In genomic region chr17:22484826-22485225, GRCh38 we compare ENCODE assay signal across 9 cellular contexts.
"Had no signal": no experiment of that assay in that cellular context is flagged by ENCODE, and none has a peak within 500 bp of the region (broad histone marks: within the 10 kb centered on the region; RNA-seq: fewer than 3 reads in every experiment).

No MANE protein-coding gene starts in this region.

- H3K4me1 ChIP-seq: HAP-1 had no signal

- H3K9ac ChIP-seq: GM23248 had no signal

- H2AFZ ChIP-seq: GM23248, GM23338 had no signal

- H3K9me3 ChIP-seq: HAP-1 had no signal

- H3K4me2 ChIP-seq: GM23338 had no signal

- ATAC-seq: GM23338, HCT116 had no signal

- DNase-seq: GM23248, GOT3, H7, H9, HCEC 1CT, HFFc6 had no signal

- H3K27ac ChIP-seq: GM23248 had no signal

- H3K4me3 ChIP-seq: GM23248, GM23338, HAP-1 had no signal

- H3K36me3 ChIP-seq: HAP-1 had no signal
